In genomic region chr7:7323352-7323751, GRCh38 we compare ENCODE assay signal across 10 cellular contexts.
DNase-seq lines count a peak whose midpoint lies in the region; ATAC-seq, FAIRE-seq and TF ChIP-seq lines count a peak whose summit lies in the region.
"Had no signal": no experiment of that assay in that cellular context is flagged by ENCODE, and none has a peak within 500 bp of the region (broad histone marks: within the 10 kb centered on the region; RNA-seq: fewer than 3 reads in every experiment).

No MANE protein-coding gene starts in this region.

- no peaks in the 10 kb centered on the region for H3K36me3 ChIP-seq in GM23338 (ENCODE audit: insufficient read depth)
- no peaks in the 10 kb centered on the region for H3K36me3 ChIP-seq in lower lobe of right lung
- H3K36me3 ChIP-seq: tibial artery had no signal

- H3K36me3 Mint-ChIP-seq in GM23338 (ENCODE audit: low read depth) (no peaks in the 10 kb centered on the region; the same call in 2 of the 3 replicates), IgD-negative memory B cell (peaks cover 3% of the 10 kb centered on the region)

- H3K4me3 Mint-ChIP-seq in GM23338 (no peak overlapping the region), IgD-negative memory B cell (peak overlapping the region in 1 of 4 donors; percentile 63)

- peak overlapping the region; percentile 56; the same call in 1 of the 2 replicates for H2AFZ ChIP-seq in GM23338

- H3K9me3 Mint-ChIP-seq in GM23338 (no peaks in the 10 kb centered on the region), IgD-negative memory B cell (peaks cover 0 to 1% (median 0%) of the 10 kb centered on the region in 3 donors)

- no peaks in the 10 kb centered on the region for H3F3A ChIP-seq in GM23338 (replicated peaks; ENCODE audit: low read depth)

- TF ChIP-seq POLR2A in GM12891 (IDR thresholded peaks at IDR 0.05; ENCODE audit: low read depth, low read length), result no peak

- no peaks in the 10 kb centered on the region for H3K4me1 ChIP-seq in GM23338 (ENCODE audit: insufficient read depth)
- H3K4me1 ChIP-seq in lower lobe of right lung, result no peaks in the 10 kb centered on the region
- H3K4me1 ChIP-seq: tibial artery had no signal

- no peaks in the 10 kb centered on the region for H4K20me1 ChIP-seq in GM23338 (replicated peaks; ENCODE audit: insufficient read depth)

- intact Hi-C loops in lower lobe of right lung (cut with DNase I), result no loop called here
- intact Hi-C loops in posterior cingulate gyrus (cut with DNase I), result no loop called here

- no peaks in the 10 kb centered on the region for H3K9me3 ChIP-seq in lower lobe of right lung
- H3K9me3 ChIP-seq: tibial artery had no signal

- no peak overlapping the region for H3K4me2 ChIP-seq in GM23338

- peaks cover 4% of the 10 kb centered on the region; the same call in 2 of the 3 replicates for H3K4me1 Mint-ChIP-seq in GM23338
- peaks cover 21 to 37% (median 23%) of the 10 kb centered on the region in 3 donors for H3K4me1 Mint-ChIP-seq in IgD-negative memory B cell

- FAIRE-seq in GM12891 (lab: Jason Lieb, UNC), result no peak
- FAIRE-seq: G401.6 had no signal

- no peak overlapping the region for H3K4me3 ChIP-seq in GM23338
- H3K4me3 ChIP-seq in lower lobe of right lung, result no peak overlapping the region
- H3K4me3 ChIP-seq: tibial artery had no signal

- H3K27ac ChIP-seq in GM23338 (ENCODE audit: low read depth) (no peak overlapping the region), lower lobe of right lung (no peak overlapping the region)
- H3K27ac ChIP-seq: tibial artery had no signal

- no peaks in the 10 kb centered on the region for H3K27me3 ChIP-seq in GM23338 (ENCODE audit: insufficient read depth)
- H3K27me3 ChIP-seq in lower lobe of right lung (ENCODE audit: low read depth), result no peaks in the 10 kb centered on the region
- H3K27me3 ChIP-seq: tibial artery had no signal

- ATAC-seq in GM18867 (IDR thresholded peaks at IDR 0.05; ENCODE audit: unreplicated experiment) (peak; percentile 82), GM23338 (no peak), lower lobe of right lung (peak; percentile 53 to 69)

- no peaks in the 10 kb centered on the region for H3K79me2 ChIP-seq in GM23338 (replicated peaks; ENCODE audit: insufficient read depth)

- H3K27ac Mint-ChIP-seq in GM23338 (no peak overlapping the region), IgD-negative memory B cell (peak overlapping the region in 2 of 3 donors; percentile 18 to 36)

- peaks cover 12% of the 10 kb centered on the region; the same call in 1 of the 2 replicates for H3K9me2 ChIP-seq in GM23338 (ENCODE audit: insufficient read depth)

- TF ChIP-seq CTCF in GM23338 (conservative IDR thresholded peaks at IDR 0.05; ENCODE audit: low read depth in 2 of 2) (no peak), lower lobe of right lung (IDR thresholded peaks at IDR 0.05) (no peak)

- H3K27me3 Mint-ChIP-seq in GM23338 (ENCODE audit: insufficient read depth, low read depth, poor library complexity) (peaks cover 1% of the 10 kb centered on the region), IgD-negative memory B cell (no peaks in the 10 kb centered on the region)

- DNase-seq in GM23338 (ENCODE audit: low spot score), result no peak
- DNase-seq in lower lobe of right lung, result no peak
- no peak for DNase-seq in posterior cingulate gyrus
- no peak for DNase-seq in stimulated activated CD4-positive, alpha-beta T cell treated with anti-CD3 and anti-CD28 coated beads, Interleukin-15, amount 100 ng/mL, for 24 hours
- no peak for DNase-seq in NK-92 treated with Interleukin-12 subunit alpha and Interleukin-12 subunit beta, amount 100 ng/mL, for 24 hours (lab: John Stamatoyannopoulos, UW)
- DNase-seq in GM12891 (ENCODE audit: insufficient read length, low spot score), result no peak
- DNase-seq: tibial artery had no signal

TF ChIP-seq in GM23338, 12 proteins besides CTCF, POLR2A, EP300 and RAD21 (continues in another document):
- TF ChIP-seq REST (IDR thresholded peaks at IDR 0.05; ENCODE audit: unreplicated experiment), result no peak
- TF ChIP-seq EZH2phosphoT487 (IDR thresholded peaks at IDR 0.05; ENCODE audit: unreplicated experiment), result no peak
- TF ChIP-seq EZH2 (IDR thresholded peaks at IDR 0.05; ENCODE audit: low read depth, unreplicated experiment), result no peak

TF ChIP-seq in GM12891, 5 proteins besides CTCF, POLR2A, EP300 and RAD21:
- TF ChIP-seq POLR2AphosphoS5 (IDR thresholded peaks at IDR 0.05; ENCODE audit: low read depth, low read length) (no peak), PAX5 (IDR thresholded peaks at IDR 0.05; ENCODE audit: insufficient read depth, low read length, severe bottlenecking) (no peak), POU2F2 (IDR thresholded peaks at IDR 0.05; ENCODE audit: low read depth, low read length) (no peak), TAF1 (IDR thresholded peaks at IDR 0.05; ENCODE audit: low read depth, low read length) (no peak), SPI1 (IDR thresholded peaks at IDR 0.05; ENCODE audit: low read depth, low read length) (no peak)
